1 cellular context compared by ENCODE assay signal in genomic region chr2:166373105-166373504, GRCh38.
TF ChIP-seq lines count a peak whose summit lies in the region.

No MANE protein-coding gene starts in this region.

TF ChIP-seq in GM23338, 12 proteins besides CTCF, POLR2A, EP300 and RAD21:
- TF ChIP-seq, protein P1, sequence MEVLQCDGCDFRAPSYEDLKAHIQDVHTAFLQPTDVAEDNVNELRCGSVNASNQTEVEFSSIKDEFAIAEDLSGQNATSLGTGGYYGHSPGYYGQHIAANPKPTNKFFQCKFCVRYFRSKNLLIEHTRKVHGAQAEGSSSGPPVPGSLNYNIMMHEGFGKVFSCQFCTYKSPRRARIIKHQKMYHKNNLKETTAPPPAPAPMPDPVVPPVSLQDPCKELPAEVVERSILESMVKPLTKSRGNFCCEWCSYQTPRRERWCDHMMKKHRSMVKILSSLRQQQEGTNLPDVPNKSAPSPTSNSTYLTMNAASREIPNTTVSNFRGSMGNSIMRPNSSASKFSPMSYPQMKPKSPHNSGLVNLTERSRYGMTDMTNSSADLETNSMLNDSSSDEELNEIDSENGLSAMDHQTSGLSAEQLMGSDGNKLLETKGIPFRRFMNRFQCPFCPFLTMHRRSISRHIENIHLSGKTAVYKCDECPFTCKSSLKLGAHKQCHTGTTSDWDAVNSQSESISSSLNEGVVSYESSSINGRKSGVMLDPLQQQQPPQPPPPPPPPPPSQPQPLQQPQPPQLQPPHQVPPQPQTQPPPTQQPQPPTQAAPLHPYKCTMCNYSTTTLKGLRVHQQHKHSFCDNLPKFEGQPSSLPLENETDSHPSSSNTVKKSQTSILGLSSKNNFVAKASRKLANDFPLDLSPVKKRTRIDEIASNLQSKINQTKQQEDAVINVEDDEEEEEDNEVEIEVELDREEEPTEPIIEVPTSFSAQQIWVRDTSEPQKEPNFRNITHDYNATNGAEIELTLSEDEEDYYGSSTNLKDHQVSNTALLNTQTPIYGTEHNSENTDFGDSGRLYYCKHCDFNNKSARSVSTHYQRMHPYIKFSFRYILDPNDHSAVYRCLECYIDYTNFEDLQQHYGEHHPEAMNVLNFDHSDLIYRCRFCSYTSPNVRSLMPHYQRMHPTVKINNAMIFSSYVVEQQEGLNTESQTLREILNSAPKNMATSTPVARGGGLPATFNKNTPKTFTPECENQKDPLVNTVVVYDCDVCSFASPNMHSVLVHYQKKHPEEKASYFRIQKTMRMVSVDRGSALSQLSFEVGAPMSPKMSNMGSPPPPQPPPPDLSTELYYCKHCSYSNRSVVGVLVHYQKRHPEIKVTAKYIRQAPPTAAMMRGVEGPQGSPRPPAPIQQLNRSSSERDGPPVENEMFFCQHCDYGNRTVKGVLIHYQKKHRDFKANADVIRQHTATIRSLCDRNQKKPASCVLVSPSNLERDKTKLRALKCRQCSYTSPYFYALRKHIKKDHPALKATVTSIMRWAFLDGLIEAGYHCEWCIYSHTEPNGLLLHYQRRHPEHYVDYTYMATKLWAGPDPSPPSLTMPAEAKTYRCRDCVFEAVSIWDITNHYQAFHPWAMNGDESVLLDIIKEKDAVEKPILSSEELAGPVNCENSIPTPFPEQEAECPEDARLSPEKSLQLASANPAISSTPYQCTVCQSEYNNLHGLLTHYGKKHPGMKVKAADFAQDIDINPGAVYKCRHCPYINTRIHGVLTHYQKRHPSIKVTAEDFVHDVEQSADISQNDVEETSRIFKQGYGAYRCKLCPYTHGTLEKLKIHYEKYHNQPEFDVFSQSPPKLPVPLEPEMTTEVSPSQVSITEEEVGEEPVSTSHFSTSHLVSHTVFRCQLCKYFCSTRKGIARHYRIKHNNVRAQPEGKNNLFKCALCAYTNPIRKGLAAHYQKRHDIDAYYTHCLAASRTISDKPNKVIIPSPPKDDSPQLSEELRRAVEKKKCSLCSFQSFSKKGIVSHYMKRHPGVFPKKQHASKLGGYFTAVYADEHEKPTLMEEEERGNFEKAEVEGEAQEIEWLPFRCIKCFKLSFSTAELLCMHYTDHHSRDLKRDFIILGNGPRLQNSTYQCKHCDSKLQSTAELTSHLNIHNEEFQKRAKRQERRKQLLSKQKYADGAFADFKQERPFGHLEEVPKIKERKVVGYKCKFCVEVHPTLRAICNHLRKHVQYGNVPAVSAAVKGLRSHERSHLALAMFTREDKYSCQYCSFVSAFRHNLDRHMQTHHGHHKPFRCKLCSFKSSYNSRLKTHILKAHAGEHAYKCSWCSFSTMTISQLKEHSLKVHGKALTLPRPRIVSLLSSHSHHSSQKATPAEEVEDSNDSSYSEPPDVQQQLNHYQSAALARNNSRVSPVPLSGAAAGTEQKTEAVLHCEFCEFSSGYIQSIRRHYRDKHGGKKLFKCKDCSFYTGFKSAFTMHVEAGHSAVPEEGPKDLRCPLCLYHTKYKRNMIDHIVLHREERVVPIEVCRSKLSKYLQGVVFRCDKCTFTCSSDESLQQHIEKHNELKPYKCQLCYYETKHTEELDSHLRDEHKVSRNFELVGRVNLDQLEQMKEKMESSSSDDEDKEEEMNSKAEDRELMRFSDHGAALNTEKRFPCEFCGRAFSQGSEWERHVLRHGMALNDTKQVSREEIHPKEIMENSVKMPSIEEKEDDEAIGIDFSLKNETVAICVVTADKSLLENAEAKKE (CRISPR knock-in tag; IDR thresholded peaks at IDR 0.05) = peak; percentile 85; the same call in 1 of the 2 replicates
- TF ChIP-seq CREB1 (CRISPR knock-in tag; IDR thresholded peaks at IDR 0.05; ENCODE audit: low read depth) = no peak
